Comparison of ENCODE assay signal across 1 cellular context in the genomic region with DNA sequence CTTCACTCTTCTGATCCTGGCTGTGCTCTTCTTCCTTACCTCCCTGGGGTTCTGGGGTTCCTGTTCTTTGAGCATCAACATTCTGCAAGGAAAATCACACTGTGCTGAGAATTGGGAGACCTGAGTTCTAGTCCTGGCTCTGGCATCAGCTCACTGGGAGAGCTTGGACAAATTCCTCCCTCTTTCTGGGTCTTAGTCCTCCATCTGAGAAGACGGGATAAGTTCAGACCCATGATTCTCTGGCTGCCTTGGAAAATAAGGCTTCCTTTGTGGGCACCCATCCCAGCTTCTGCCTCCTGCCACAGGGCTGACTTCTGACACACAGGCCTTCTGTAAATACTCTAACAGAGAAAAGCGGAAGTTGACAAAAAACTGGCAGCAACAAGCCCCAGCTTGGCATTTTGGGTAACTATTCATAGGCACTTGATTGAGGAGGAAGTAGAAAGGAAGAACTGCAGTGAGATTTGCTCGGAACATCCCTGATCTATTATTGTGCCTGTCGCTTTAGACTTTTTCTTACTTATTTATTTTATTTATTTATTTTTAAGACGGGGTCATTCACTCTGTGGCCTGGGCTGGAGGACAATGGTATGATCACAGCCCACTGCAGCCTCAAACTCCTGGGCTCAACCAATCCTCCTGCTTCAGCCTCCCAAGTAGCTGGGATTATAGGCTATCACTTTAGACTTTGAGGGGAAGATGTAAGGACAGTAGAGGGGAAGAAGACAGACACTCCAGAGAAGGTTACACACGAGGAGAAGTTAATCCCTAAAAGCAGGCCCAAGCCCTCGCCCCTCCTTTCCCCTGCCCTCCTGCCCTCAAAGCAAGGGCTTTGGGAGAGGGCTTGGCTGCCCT.
A peak's percentile ranks its signal among the peaks of the same experiment; 100 is the strongest.
TF ChIP-seq lines count a peak whose summit lies in the region.

No MANE protein-coding gene starts in this region.

TF ChIP-seq in HepG2, 621 proteins besides CTCF, POLR2A, EP300 and RAD21 (continued from another document and continues in another):
- TF ChIP-seq, protein P1, sequence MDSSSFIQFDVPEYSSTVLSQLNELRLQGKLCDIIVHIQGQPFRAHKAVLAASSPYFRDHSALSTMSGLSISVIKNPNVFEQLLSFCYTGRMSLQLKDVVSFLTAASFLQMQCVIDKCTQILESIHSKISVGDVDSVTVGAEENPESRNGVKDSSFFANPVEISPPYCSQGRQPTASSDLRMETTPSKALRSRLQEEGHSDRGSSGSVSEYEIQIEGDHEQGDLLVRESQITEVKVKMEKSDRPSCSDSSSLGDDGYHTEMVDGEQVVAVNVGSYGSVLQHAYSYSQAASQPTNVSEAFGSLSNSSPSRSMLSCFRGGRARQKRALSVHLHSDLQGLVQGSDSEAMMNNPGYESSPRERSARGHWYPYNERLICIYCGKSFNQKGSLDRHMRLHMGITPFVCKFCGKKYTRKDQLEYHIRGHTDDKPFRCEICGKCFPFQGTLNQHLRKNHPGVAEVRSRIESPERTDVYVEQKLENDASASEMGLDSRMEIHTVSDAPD (CRISPR knock-in tag; IDR thresholded peaks at IDR 0.05), result no peak
- TF ChIP-seq ZMYM3 (CRISPR knock-in tag; IDR thresholded peaks at IDR 0.05) (peak; percentile 65), ZNF773 (CRISPR knock-in tag; IDR thresholded peaks at IDR 0.05; ENCODE audit: borderline replicate concordance) (no peak), RAD51 (IDR thresholded peaks at IDR 0.05; ENCODE audit: borderline replicate concordance) (no peak), ATRX (CRISPR knock-in tag; IDR thresholded peaks at IDR 0.05; ENCODE audit: borderline replicate concordance) (no peak), CCAR2 (optimal IDR thresholded peaks at IDR 0.05; ENCODE audit: low read depth, low read length) (no peak), MAZ (IDR thresholded peaks at IDR 0.05; ENCODE audit: borderline replicate concordance, low read depth, low read length) (no peak), MAZ (CRISPR knock-in tag; IDR thresholded peaks at IDR 0.05; ENCODE audit: low read depth) (no peak), ZNF484 (CRISPR knock-in tag; IDR thresholded peaks at IDR 0.05; ENCODE audit: borderline replicate concordance, low read depth) (no peak), ZNF44 (CRISPR knock-in tag; IDR thresholded peaks at IDR 0.05) (no peak), ZBTB21 (CRISPR knock-in tag; IDR thresholded peaks at IDR 0.05) (0 out of 2 replicates have a peak, but pooled peaks have one; percentile 18), XBP1 (CRISPR knock-in tag; IDR thresholded peaks at IDR 0.05) (no peak), ZNF552 (CRISPR knock-in tag; IDR thresholded peaks at IDR 0.05; ENCODE audit: borderline replicate concordance) (no peak), HNRNPK (IDR thresholded peaks at IDR 0.05; ENCODE audit: low read depth, low read length, poor library complexity, severe bottlenecking) (no peak), MED8 (CRISPR knock-in tag; IDR thresholded peaks at IDR 0.05; ENCODE audit: insufficient replicate concordance) (no peak), ZNF550 (CRISPR knock-in tag; IDR thresholded peaks at IDR 0.05; ENCODE audit: borderline replicate concordance) (no peak), ZNF761 (CRISPR knock-in tag; conservative IDR thresholded peaks at IDR 0.05) (0 out of 2 replicates have a peak, but pooled peaks have one; percentile 47), TAF1 (CRISPR knock-in tag; IDR thresholded peaks at IDR 0.05) (peak; percentile 49; the same call in 1 of the 2 replicates), ATF7-NPFF (CRISPR knock-in tag; IDR thresholded peaks at IDR 0.05; ENCODE audit: low read depth) (no peak), ZC3H13 (CRISPR knock-in tag; IDR thresholded peaks at IDR 0.05) (peak; percentile 82), ZNF496 (CRISPR knock-in tag; IDR thresholded peaks at IDR 0.05; ENCODE audit: insufficient replicate concordance) (no peak), ZNF263 (CRISPR knock-in tag; IDR thresholded peaks at IDR 0.05) (peak; percentile 85), DPF2 (CRISPR knock-in tag; IDR thresholded peaks at IDR 0.05; ENCODE audit: borderline replicate concordance, low read depth) (no peak), ZNF547 (CRISPR knock-in tag; IDR thresholded peaks at IDR 0.05) (no peak), MBNL3 (CRISPR knock-in tag; conservative IDR thresholded peaks at IDR 0.05) (no peak), PCBP1 (IDR thresholded peaks at IDR 0.05; ENCODE audit: borderline replicate concordance, low read depth, low read length) (no peak)
- TF ChIP-seq, protein P2, sequence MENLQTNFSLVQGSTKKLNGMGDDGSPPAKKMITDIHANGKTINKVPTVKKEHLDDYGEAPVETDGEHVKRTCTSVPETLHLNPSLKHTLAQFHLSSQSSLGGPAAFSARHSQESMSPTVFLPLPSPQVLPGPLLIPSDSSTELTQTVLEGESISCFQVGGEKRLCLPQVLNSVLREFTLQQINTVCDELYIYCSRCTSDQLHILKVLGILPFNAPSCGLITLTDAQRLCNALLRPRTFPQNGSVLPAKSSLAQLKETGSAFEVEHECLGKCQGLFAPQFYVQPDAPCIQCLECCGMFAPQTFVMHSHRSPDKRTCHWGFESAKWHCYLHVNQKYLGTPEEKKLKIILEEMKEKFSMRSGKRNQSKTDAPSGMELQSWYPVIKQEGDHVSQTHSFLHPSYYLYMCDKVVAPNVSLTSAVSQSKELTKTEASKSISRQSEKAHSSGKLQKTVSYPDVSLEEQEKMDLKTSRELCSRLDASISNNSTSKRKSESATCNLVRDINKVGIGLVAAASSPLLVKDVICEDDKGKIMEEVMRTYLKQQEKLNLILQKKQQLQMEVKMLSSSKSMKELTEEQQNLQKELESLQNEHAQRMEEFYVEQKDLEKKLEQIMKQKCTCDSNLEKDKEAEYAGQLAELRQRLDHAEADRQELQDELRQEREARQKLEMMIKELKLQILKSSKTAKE (CRISPR knock-in tag; IDR thresholded peaks at IDR 0.05; ENCODE audit: borderline replicate concordance), result no peak
- TF ChIP-seq, protein P3, sequence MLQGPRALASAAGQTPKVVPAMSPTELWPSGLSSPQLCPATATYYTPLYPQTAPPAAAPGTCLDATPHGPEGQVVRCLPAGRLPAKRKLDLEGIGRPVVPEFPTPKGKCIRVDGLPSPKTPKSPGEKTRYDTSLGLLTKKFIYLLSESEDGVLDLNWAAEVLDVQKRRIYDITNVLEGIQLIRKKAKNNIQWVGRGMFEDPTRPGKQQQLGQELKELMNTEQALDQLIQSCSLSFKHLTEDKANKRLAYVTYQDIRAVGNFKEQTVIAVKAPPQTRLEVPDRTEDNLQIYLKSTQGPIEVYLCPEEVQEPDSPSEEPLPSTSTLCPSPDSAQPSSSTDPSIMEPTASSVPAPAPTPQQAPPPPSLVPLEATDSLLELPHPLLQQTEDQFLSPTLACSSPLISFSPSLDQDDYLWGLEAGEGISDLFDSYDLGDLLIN (CRISPR knock-in tag; IDR thresholded peaks at IDR 0.05; ENCODE audit: borderline replicate concordance), result no peak
- TF ChIP-seq, protein P4, sequence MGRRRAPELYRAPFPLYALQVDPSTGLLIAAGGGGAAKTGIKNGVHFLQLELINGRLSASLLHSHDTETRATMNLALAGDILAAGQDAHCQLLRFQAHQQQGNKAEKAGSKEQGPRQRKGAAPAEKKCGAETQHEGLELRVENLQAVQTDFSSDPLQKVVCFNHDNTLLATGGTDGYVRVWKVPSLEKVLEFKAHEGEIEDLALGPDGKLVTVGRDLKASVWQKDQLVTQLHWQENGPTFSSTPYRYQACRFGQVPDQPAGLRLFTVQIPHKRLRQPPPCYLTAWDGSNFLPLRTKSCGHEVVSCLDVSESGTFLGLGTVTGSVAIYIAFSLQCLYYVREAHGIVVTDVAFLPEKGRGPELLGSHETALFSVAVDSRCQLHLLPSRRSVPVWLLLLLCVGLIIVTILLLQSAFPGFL (CRISPR knock-in tag; IDR thresholded peaks at IDR 0.05), result no peak
- TF ChIP-seq, protein P5, sequence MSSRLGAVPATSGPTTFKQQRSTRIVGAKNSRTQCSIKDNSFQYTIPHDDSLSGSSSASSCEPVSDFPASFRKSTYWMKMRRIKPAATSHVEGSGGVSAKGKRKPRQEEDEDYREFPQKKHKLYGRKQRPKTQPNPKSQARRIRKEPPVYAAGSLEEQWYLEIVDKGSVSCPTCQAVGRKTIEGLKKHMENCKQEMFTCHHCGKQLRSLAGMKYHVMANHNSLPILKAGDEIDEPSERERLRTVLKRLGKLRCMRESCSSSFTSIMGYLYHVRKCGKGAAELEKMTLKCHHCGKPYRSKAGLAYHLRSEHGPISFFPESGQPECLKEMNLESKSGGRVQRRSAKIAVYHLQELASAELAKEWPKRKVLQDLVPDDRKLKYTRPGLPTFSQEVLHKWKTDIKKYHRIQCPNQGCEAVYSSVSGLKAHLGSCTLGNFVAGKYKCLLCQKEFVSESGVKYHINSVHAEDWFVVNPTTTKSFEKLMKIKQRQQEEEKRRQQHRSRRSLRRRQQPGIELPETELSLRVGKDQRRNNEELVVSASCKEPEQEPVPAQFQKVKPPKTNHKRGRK (CRISPR knock-in tag; IDR thresholded peaks at IDR 0.05), result no peak
- TF ChIP-seq, protein P6, sequence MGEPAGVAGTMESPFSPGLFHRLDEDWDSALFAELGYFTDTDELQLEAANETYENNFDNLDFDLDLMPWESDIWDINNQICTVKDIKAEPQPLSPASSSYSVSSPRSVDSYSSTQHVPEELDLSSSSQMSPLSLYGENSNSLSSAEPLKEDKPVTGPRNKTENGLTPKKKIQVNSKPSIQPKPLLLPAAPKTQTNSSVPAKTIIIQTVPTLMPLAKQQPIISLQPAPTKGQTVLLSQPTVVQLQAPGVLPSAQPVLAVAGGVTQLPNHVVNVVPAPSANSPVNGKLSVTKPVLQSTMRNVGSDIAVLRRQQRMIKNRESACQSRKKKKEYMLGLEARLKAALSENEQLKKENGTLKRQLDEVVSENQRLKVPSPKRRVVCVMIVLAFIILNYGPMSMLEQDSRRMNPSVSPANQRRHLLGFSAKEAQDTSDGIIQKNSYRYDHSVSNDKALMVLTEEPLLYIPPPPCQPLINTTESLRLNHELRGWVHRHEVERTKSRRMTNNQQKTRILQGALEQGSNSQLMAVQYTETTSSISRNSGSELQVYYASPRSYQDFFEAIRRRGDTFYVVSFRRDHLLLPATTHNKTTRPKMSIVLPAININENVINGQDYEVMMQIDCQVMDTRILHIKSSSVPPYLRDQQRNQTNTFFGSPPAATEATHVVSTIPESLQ (CRISPR knock-in tag; conservative IDR thresholded peaks at IDR 0.05), result no peak
- TF ChIP-seq, protein P7, sequence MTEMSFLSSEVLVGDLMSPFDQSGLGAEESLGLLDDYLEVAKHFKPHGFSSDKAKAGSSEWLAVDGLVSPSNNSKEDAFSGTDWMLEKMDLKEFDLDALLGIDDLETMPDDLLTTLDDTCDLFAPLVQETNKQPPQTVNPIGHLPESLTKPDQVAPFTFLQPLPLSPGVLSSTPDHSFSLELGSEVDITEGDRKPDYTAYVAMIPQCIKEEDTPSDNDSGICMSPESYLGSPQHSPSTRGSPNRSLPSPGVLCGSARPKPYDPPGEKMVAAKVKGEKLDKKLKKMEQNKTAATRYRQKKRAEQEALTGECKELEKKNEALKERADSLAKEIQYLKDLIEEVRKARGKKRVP (CRISPR knock-in tag; IDR thresholded peaks at IDR 0.05), result 0 out of 4 replicates have a peak, but pooled peaks of 1 of the 2 experiments have one; percentile 50
- TF ChIP-seq, protein P8, sequence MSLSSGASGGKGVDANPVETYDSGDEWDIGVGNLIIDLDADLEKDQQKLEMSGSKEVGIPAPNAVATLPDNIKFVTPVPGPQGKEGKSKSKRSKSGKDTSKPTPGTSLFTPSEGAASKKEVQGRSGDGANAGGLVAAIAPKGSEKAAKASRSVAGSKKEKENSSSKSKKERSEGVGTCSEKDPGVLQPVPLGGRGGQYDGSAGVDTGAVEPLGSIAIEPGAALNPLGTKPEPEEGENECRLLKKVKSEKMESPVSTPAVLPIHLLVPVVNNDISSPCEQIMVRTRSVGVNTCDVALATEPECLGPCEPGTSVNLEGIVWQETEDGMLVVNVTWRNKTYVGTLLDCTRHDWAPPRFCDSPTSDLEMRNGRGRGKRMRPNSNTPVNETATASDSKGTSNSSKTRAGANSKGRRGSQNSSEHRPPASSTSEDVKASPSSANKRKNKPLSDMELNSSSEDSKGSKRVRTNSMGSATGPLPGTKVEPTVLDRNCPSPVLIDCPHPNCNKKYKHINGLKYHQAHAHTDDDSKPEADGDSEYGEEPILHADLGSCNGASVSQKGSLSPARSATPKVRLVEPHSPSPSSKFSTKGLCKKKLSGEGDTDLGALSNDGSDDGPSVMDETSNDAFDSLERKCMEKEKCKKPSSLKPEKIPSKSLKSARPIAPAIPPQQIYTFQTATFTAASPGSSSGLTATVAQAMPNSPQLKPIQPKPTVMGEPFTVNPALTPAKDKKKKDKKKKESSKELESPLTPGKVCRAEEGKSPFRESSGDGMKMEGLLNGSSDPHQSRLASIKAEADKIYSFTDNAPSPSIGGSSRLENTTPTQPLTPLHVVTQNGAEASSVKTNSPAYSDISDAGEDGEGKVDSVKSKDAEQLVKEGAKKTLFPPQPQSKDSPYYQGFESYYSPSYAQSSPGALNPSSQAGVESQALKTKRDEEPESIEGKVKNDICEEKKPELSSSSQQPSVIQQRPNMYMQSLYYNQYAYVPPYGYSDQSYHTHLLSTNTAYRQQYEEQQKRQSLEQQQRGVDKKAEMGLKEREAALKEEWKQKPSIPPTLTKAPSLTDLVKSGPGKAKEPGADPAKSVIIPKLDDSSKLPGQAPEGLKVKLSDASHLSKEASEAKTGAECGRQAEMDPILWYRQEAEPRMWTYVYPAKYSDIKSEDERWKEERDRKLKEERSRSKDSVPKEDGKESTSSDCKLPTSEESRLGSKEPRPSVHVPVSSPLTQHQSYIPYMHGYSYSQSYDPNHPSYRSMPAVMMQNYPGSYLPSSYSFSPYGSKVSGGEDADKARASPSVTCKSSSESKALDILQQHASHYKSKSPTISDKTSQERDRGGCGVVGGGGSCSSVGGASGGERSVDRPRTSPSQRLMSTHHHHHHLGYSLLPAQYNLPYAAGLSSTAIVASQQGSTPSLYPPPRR (CRISPR knock-in tag; IDR thresholded peaks at IDR 0.05; ENCODE audit: borderline replicate concordance), result peak; percentile 26; the same call in 1 of the 2 replicates
- TF ChIP-seq, protein P9, sequence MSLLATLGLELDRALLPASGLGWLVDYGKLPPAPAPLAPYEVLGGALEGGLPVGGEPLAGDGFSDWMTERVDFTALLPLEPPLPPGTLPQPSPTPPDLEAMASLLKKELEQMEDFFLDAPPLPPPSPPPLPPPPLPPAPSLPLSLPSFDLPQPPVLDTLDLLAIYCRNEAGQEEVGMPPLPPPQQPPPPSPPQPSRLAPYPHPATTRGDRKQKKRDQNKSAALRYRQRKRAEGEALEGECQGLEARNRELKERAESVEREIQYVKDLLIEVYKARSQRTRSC (CRISPR knock-in tag; IDR thresholded peaks at IDR 0.05; ENCODE audit: low read depth), result no peak
- TF ChIP-seq, protein P10, sequence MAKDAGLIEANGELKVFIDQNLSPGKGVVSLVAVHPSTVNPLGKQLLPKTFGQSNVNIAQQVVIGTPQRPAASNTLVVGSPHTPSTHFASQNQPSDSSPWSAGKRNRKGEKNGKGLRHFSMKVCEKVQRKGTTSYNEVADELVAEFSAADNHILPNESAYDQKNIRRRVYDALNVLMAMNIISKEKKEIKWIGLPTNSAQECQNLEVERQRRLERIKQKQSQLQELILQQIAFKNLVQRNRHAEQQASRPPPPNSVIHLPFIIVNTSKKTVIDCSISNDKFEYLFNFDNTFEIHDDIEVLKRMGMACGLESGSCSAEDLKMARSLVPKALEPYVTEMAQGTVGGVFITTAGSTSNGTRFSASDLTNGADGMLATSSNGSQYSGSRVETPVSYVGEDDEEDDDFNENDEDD (CRISPR knock-in tag; IDR thresholded peaks at IDR 0.05; ENCODE audit: borderline replicate concordance), result no peak; the same call in 1 of the 2 replicates
- TF ChIP-seq, protein P11, sequence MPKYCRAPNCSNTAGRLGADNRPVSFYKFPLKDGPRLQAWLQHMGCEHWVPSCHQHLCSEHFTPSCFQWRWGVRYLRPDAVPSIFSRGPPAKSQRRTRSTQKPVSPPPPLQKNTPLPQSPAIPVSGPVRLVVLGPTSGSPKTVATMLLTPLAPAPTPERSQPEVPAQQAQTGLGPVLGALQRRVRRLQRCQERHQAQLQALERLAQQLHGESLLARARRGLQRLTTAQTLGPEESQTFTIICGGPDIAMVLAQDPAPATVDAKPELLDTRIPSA (CRISPR knock-in tag; IDR thresholded peaks at IDR 0.05; ENCODE audit: borderline replicate concordance), result no peak
